Comparison of ENCODE assay signal across 1 cellular context in genomic region chr2:178863130-178863855, GRCh38.
TF ChIP-seq lines count a peak whose summit lies in the region.

No MANE protein-coding gene starts in this region.

TF ChIP-seq in IMR-90, 13 proteins besides CTCF, POLR2A, EP300 and RAD21:
- TF ChIP-seq CEBPB (IDR thresholded peaks at IDR 0.05; ENCODE audit: low read depth, low read length) (no peak), FOS (IDR thresholded peaks at IDR 0.05; ENCODE audit: low read depth, low read length) (no peak), RFX5 (IDR thresholded peaks at IDR 0.05; ENCODE audit: low read depth, low read length) (no peak)
